Comparison of ENCODE assay signal across 8 cellular contexts in genomic region chr7:148242271-148242801, GRCh38.
A peak's percentile ranks its signal among the peaks of the same experiment; 100 is the strongest.
DNase-seq lines count a peak whose midpoint lies in the region; ATAC-seq and TF ChIP-seq lines count a peak whose summit lies in the region.

No MANE protein-coding gene starts in this region.

- peak overlapping the region in 1 of 2 donors; percentile 4 for H3K4me3 ChIP-seq in testis

- H3K4me1 ChIP-seq in testis: peaks cover 12% of the 10 kb centered on the region

- H3K4me1 Mint-ChIP-seq in brain: peaks cover 29% of the 10 kb centered on the region

- TF ChIP-seq POLR2A in testis (IDR thresholded peaks at IDR 0.05): no peak

- H3K36me3 Mint-ChIP-seq in brain: no peaks in the 10 kb centered on the region

- no peaks in the 10 kb centered on the region for H3K9me3 ChIP-seq in testis

- H3K27me3 Mint-ChIP-seq in brain: peaks cover 5% of the 10 kb centered on the region

- DNase-seq in DMS79 (lab: John Stamatoyannopoulos, UW) (peak; percentile 21), NCI-H460 (ENCODE audit: extremely low read depth, low read depth) (peak; percentile 58), inferior parietal cortex (ENCODE audit: extremely low spot score) (peak; percentile 82), testis (peak; percentile 59)
- DNase-seq in stimulated activated CD4-positive, alpha-beta T cell treated with anti-CD3 and anti-CD28 coated beads, Interleukin-12 subunit alpha, Interleukin-12 subunit beta, amount 100 ng/mL, for 4 hours: no peak

- WGBS in testis, 2 donors: 9 to 10% methylated on average over 17 of the region's 17 CpGs

- TF ChIP-seq CTCF in brain (conservative IDR thresholded peaks at IDR 0.05): peak; percentile 73 to 83
- TF ChIP-seq CTCF in testis (IDR thresholded peaks at IDR 0.05): peak; percentile 66 to 80 (median 67)

- intact Hi-C loops in testis (cut with DNase I; ENCODE audit: low total_unique reads): no loop called here

- peak overlapping the region in 2 of 5 experiments; percentile 33 to 59 for H3K27ac Mint-ChIP-seq in brain

- no peaks in the 10 kb centered on the region for H3K36me3 ChIP-seq in testis (ENCODE audit: low read depth, missing control alignments)

- H3K4me3 Mint-ChIP-seq in brain: peak overlapping the region in 3 of 5 experiments; percentile 4 to 50 (median 49)

- H3K27me3 ChIP-seq in testis: no peaks in the 10 kb centered on the region

- no peak overlapping the region for H3K27ac ChIP-seq in testis

- no peaks in the 10 kb centered on the region for H3K9me3 Mint-ChIP-seq in brain

- peak; percentile 89 for ATAC-seq in GM19452 (IDR thresholded peaks at IDR 0.05; ENCODE audit: unreplicated experiment)
- ATAC-seq in HG03378 (IDR thresholded peaks at IDR 0.05; ENCODE audit: unreplicated experiment): peak; percentile 92
